ENCODE assay signal across 1 cellular context in genomic region chr2:62521061-62521460, GRCh38. TPM values are rescaled to one million over a fixed set of nuclear protein-coding genes. Genes with fewer than 3 reads are reported as not detected.
"Had no signal": no experiment of that assay in that cellular context is flagged by ENCODE, and none has a peak within 500 bp of the region (broad histone marks: within the 10 kb centered on the region; RNA-seq: fewer than 3 reads in every experiment).

No MANE protein-coding gene starts in this region.

RNA-seq across cellular contexts. Expression of gene TMEM17, which starts 15.1 kb away (rescaled TPM):
- total RNA-seq: naive thymus-derived CD8-positive, alpha-beta T cell had no signal
- polyA plus RNA-seq: naive thymus-derived CD8-positive, alpha-beta T cell had no signal
